Comparison of ENCODE assay signal across 23 cellular contexts in genomic region chr10:5514226-5514881, GRCh38. TPM values are rescaled to one million over a fixed set of nuclear protein-coding genes. Genes with fewer than 3 reads are reported as not detected.
A peak's percentile ranks its signal among the peaks of the same experiment; 100 is the strongest.
DNase-seq lines count a peak whose midpoint lies in the region; ATAC-seq and TF ChIP-seq lines count a peak whose summit lies in the region.
"Had no signal": no experiment of that assay in that cellular context is flagged by ENCODE, and none has a peak within 500 bp of the region (broad histone marks: within the 10 kb centered on the region; RNA-seq: fewer than 3 reads in every experiment).

No MANE protein-coding gene starts in this region.

- TF ChIP-seq CTCF in Caco-2 (IDR thresholded peaks at IDR 0.05; ENCODE audit: insufficient read depth in 1 of 2, low read depth in 1 of 2, low read length in 1 of 2, severe bottlenecking in 1 of 2, unreplicated experiment in 1 of 2) (no peak), gastroesophageal sphincter (IDR thresholded peaks at IDR 0.05) (no peak), vagina (IDR thresholded peaks at IDR 0.05) (no peak)

- H3K4me1 Mint-ChIP-seq in Caco-2 (ENCODE audit: low read depth, unreplicated experiment): peaks cover 70% of the 10 kb centered on the region

- DNase-seq in Caco-2 (no peak), NCI-H82 (lab: John Stamatoyannopoulos, UW) (peak; percentile 87), islet precursor cell (peak; percentile 67), retina (peak; percentile 15), MG63 (no peak), vagina (ENCODE audit: extremely low spot score in 2 of 2) (no peak), NOMO-1 treated with DMSO at 0.1 percent for 48 hours (lab: John Stamatoyannopoulos, UW; ENCODE audit: unreplicated experiment) (no peak)
- DNase-seq: Calu3; CD4-positive, CD25-positive, alpha-beta regulatory T cell; DMS79 treated with DMSO at 0.1 percent for 48 hours; GF-D8; GOT3; HFFc6; KG1; NCI-H1105 treated with DMSO at 0.1 percent for 48 hours; NCI-H187 treated with DMSO at 0.1 percent for 48 hours; NCI-H2171; NCI-H446 treated with DMSO at 0.1 percent for 48 hours; NCI-H748 treated with DMSO at 0.1 percent for 48 hours; SIG-M5 had no signal

- POLR2A ChIA-PET in Caco-2 (lab: Charles Lee): interaction anchor here (0.6 kb wide), 2 partner anchors 24 to 1865 kb away, joined by 3 to 4 read pairs; no protein-coding TSS in a partner anchor

- H3K9me3 Mint-ChIP-seq in Caco-2 (ENCODE audit: unreplicated experiment): no peaks in the 10 kb centered on the region
- H3K9me3 Mint-ChIP-seq: HFFc6 had no signal

- CTCF ChIA-PET in Caco-2 (lab: Charles Lee): no interaction called here

- no TSS peak for BruUV-seq in Caco-2 (replicated peaks; lab: Mats Ljungman, UMichigan)

- H3K27ac ChIP-seq in gastroesophageal sphincter (no peak overlapping the region), vagina (no peak overlapping the region)
- H3K27ac ChIP-seq: A549 had no signal

- 59 to 76% methylated on average over 4 to 6 of the region's 16 CpGs for WGBS in gastroesophageal sphincter (ENCODE audit: low coverage in 1 of 2), 2 donors

- H3K36me3 ChIP-seq in Caco-2 (ENCODE audit: control insufficient read depth, insufficient read depth, low read length): no peaks in the 10 kb centered on the region
- no peaks in the 10 kb centered on the region for H3K36me3 ChIP-seq in gastroesophageal sphincter
- no peaks in the 10 kb centered on the region for H3K36me3 ChIP-seq in MG63
- no peaks in the 10 kb centered on the region for H3K36me3 ChIP-seq in vagina

- no peaks in the 10 kb centered on the region for H3K27me3 Mint-ChIP-seq in Caco-2 (ENCODE audit: insufficient read depth, unreplicated experiment)

- H3K36me3 Mint-ChIP-seq in Caco-2 (ENCODE audit: insufficient read depth, unreplicated experiment): peaks cover 15% of the 10 kb centered on the region
- H3K36me3 Mint-ChIP-seq: CD4-positive, CD25-positive, alpha-beta regulatory T cell had no signal

- no peak overlapping the region for H3K4me3 Mint-ChIP-seq in Caco-2 (ENCODE audit: unreplicated experiment)
- H3K4me3 Mint-ChIP-seq: CD4-positive, CD25-positive, alpha-beta regulatory T cell; HFFc6 had no signal

- TF ChIP-seq POLR2A in gastroesophageal sphincter (IDR thresholded peaks at IDR 0.05) (no peak), vagina (IDR thresholded peaks at IDR 0.05) (no peak)

- no peak for ATAC-seq in gastroesophageal sphincter
- ATAC-seq: A549 had no signal

- H3K9me3 ChIP-seq in Caco-2 (0 out of 2 replicates have a peak, but pooled peaks cover 4% of the 10 kb centered on the region), gastroesophageal sphincter (no peaks in the 10 kb centered on the region), MG63 (no peaks in the 10 kb centered on the region), vagina (no peaks in the 10 kb centered on the region)

- peaks cover 81% of the 10 kb centered on the region for H3K4me1 ChIP-seq in Caco-2
- H3K4me1 ChIP-seq in gastroesophageal sphincter: peaks cover 0 to 15% (median 0%) of the 10 kb centered on the region in 3 donors
- no peaks in the 10 kb centered on the region for H3K4me1 ChIP-seq in vagina

- H3K27ac Mint-ChIP-seq in Caco-2 (ENCODE audit: unreplicated experiment): peak overlapping the region; percentile 73
- H3K27ac Mint-ChIP-seq: CD4-positive, CD25-positive, alpha-beta regulatory T cell; HFFc6 had no signal

- intact Hi-C loops in Caco-2 (cut with micrococcal nuclease; ENCODE audit: unreplicated experiment) (no loop called here), vagina (cut with DNase I) (no loop called here)

- H3K27me3 ChIP-seq in Caco-2 (replicated peaks; ENCODE audit: control insufficient read depth, insufficient read depth, low read length) (no peaks in the 10 kb centered on the region), gastroesophageal sphincter (no peaks in the 10 kb centered on the region), MG63 (no peaks in the 10 kb centered on the region), vagina (no peaks in the 10 kb centered on the region)

- no peak overlapping the region for H3K4me3 ChIP-seq in Caco-2 (ENCODE audit: low read depth, low read length)
- no peak overlapping the region for H3K4me3 ChIP-seq in gastroesophageal sphincter
- H3K4me3 ChIP-seq in MG63: no peak overlapping the region
- no peak overlapping the region for H3K4me3 ChIP-seq in vagina
- H3K4me3 ChIP-seq: A549 had no signal

- no peak for TF ChIP-seq EP300 in gastroesophageal sphincter (IDR thresholded peaks at IDR 0.05)

RNA-seq across cellular contexts. Expression of gene CALML3, which starts 10.4 kb away (rescaled TPM):
- total RNA-seq in Caco-2 (2022) (0.18 TPM in 1 of 2 replicates, not detected in the other), gastroesophageal sphincter (10 to 100 TPM in 1 of 4 donors, 1 to 10 TPM in 1, under 1 TPM in 1, not detected in 1; 0.13 to 19.4 (median 1.9) TPM), vagina (50.6 TPM)
- total RNA-seq in MG63 (2014; rRNA removed; shearing (Covaris generic); ENCODE audit: low replicate concordance): not detected in 2 replicates
- total RNA-seq: Calu3; CD4-positive, CD25-positive, alpha-beta regulatory T cell; HFFc6 had no signal

RNA-seq across cellular contexts. Expression of gene CALML5, which starts 15.0 kb away (rescaled TPM):
- total RNA-seq in Caco-2 (2022) (not detected in 2 replicates), gastroesophageal sphincter (not detected), vagina (102 TPM)
- total RNA-seq in MG63 (2014; rRNA removed; shearing (Covaris generic); ENCODE audit: low replicate concordance): not detected in 2 replicates
- total RNA-seq: Calu3; CD4-positive, CD25-positive, alpha-beta regulatory T cell; HFFc6; MCF 10A had no signal

Comparison
In these comparisons a context has a peak if more than half of its experiments do, and no peak if none do; other contexts are left out.
1. DNase-seq: peak in NCI-H82 (single experiment), islet precursor cell (single experiment) and retina (single experiment); none in Caco-2 (0 of 2), MG63 (single experiment), vagina (0 of 2) and NOMO-1 treated with DMSO at 0.1 percent for 48 hours (single experiment).
2. RNA of gene CALML5, which starts 15.0 kb away (total RNA-seq): 102 TPM in vagina (single experiment); not detected in Caco-2, not detected in gastroesophageal sphincter and not detected in MG63; every median in the first group is over 100 times any median in the second.